In the genomic region with DNA sequence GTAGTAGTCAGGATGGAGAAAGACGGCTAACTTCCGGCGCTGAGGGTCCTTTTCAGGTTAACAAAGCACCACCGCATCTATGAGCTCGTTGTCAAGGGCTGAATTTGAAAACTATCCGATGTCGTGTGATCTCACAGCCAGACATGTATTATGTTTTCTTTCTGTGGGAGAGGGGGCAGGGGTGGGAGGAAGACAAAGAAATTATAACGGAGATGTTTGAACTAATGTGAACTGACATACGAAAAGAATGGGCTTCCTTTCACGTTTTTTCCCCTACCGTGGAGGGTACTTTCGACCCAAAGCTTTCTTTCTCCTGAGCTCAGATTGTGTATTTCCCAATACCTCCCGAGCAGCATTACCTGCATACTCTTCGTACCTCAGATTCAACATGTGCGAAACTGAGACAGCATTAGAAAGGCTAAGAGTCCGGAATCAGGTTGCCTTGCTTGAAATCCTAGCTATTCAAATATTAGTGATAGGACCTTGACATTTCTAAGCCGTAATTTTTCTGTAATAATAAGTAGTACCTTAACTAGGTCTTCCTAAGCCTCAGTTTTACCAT, we compare ENCODE assay signal across 1 cellular context.
TF ChIP-seq lines count a peak whose summit lies in the region.

No MANE protein-coding gene starts in this region.

TF ChIP-seq in HEK293, 187 proteins besides CTCF, POLR2A, EP300 and RAD21 (continued from another document):
- TF ChIP-seq, protein P1, sequence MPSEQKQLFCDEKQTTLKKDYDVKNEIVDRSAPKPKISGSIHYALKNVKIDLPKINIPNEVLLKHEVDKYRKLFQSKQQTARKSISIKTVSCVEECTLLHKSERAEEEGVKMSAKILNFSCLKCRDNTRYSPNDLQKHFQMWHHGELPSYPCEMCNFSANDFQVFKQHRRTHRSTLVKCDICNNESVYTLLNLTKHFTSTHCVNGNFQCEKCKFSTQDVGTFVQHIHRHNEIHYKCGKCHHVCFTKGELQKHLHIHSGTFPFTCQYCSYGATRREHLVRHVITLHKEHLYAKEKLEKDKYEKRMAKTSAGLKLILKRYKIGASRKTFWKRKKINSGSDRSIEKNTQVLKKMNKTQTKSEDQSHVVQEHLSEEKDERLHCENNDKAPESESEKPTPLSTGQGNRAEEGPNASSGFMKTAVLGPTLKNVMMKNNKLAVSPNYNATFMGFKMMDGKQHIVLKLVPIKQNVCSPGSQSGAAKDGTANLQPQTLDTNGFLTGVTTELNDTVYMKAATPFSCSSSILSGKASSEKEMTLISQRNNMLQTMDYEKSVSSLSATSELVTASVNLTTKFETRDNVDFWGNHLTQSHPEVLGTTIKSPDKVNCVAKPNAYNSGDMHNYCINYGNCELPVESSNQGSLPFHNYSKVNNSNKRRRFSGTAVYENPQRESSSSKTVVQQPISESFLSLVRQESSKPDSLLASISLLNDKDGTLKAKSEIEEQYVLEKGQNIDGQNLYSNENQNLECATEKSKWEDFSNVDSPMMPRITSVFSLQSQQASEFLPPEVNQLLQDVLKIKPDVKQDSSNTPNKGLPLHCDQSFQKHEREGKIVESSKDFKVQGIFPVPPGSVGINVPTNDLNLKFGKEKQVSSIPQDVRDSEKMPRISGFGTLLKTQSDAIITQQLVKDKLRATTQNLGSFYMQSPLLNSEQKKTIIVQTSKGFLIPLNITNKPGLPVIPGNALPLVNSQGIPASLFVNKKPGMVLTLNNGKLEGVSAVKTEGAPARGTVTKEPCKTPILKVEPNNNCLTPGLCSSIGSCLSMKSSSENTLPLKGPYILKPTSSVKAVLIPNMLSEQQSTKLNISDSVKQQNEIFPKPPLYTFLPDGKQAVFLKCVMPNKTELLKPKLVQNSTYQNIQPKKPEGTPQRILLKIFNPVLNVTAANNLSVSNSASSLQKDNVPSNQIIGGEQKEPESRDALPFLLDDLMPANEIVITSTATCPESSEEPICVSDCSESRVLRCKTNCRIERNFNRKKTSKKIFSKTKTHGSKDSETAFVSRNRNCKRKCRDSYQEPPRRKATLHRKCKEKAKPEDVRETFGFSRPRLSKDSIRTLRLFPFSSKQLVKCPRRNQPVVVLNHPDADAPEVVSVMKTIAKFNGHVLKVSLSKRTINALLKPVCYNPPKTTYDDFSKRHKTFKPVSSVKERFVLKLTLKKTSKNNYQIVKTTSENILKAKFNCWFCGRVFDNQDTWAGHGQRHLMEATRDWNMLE (tag by site-specific recombination; conservative IDR thresholded peaks at IDR 0.05; ENCODE audit: low read depth): no peak
- TF ChIP-seq ZNF514 (tag by site-specific recombination; IDR thresholded peaks at IDR 0.05) (no peak), KLF9 (tag by site-specific recombination; IDR thresholded peaks at IDR 0.05; ENCODE audit: low read depth) (no peak), ZNF155 (tag by site-specific recombination; IDR thresholded peaks at IDR 0.05) (no peak), KLF1 (tag by site-specific recombination; IDR thresholded peaks at IDR 0.05) (no peak), ZNF335 (tag by site-specific recombination; conservative IDR thresholded peaks at IDR 0.05) (peak; percentile 31), GLIS1 (tag by site-specific recombination; IDR thresholded peaks at IDR 0.05) (no peak), WT1 (tag by site-specific recombination; IDR thresholded peaks at IDR 0.05) (no peak), ZNF785 (tag by site-specific recombination; IDR thresholded peaks at IDR 0.05) (0 out of 2 replicates have a peak, but pooled peaks have one; percentile 12), ZNF660 (tag by site-specific recombination; IDR thresholded peaks at IDR 0.05) (no peak), ZSCAN16 (tag by site-specific recombination; IDR thresholded peaks at IDR 0.05) (peak; percentile 76; the same call in 1 of the 2 replicates), ZNF404 (tag by site-specific recombination; IDR thresholded peaks at IDR 0.05) (no peak), ZFP37 (tag by site-specific recombination; IDR thresholded peaks at IDR 0.05) (peak; percentile 3; the same call in 1 of the 2 replicates), ZNF571 (tag by site-specific recombination; IDR thresholded peaks at IDR 0.05) (no peak), ZNF24 (tag by site-specific recombination; IDR thresholded peaks at IDR 0.05) (0 out of 2 replicates have a peak, but pooled peaks have one; percentile 1), ZSCAN30 (tag by site-specific recombination; IDR thresholded peaks at IDR 0.05) (no peak)
- TF ChIP-seq, protein P2, sequence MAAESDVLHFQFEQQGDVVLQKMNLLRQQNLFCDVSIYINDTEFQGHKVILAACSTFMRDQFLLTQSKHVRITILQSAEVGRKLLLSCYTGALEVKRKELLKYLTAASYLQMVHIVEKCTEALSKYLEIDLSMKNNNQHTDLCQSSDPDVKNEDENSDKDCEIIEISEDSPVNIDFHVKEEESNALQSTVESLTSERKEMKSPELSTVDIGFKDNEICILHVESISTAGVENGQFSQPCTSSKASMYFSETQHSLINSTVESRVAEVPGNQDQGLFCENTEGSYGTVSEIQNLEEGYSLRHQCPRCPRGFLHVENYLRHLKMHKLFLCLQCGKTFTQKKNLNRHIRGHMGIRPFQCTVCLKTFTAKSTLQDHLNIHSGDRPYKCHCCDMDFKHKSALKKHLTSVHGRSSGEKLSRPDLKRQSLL (tag by site-specific recombination; IDR thresholded peaks at IDR 0.05): no peak
